ENCODE assay signal across 1 cellular context in genomic region chr3:63076357-63076756, GRCh38.
TF ChIP-seq lines count a peak whose summit lies in the region.

No MANE protein-coding gene starts in this region.

TF ChIP-seq in HepG2, 621 proteins besides CTCF, POLR2A, EP300 and RAD21 (continued from another document and continues in another):
- TF ChIP-seq ZBTB33 (CRISPR knock-in tag; IDR thresholded peaks at IDR 0.05) (no peak), ZBTB37 (CRISPR knock-in tag; IDR thresholded peaks at IDR 0.05) (no peak), NR2F1 (CRISPR knock-in tag; IDR thresholded peaks at IDR 0.05) (no peak), ZNF275 (CRISPR knock-in tag; IDR thresholded peaks at IDR 0.05; ENCODE audit: borderline replicate concordance) (no peak), ZNF660 (CRISPR knock-in tag; IDR thresholded peaks at IDR 0.05; ENCODE audit: borderline replicate concordance, low read depth) (no peak), NFYC (CRISPR knock-in tag; IDR thresholded peaks at IDR 0.05) (no peak), SOX13 (IDR thresholded peaks at IDR 0.05) (no peak), SOX13 (CRISPR knock-in tag; conservative IDR thresholded peaks at IDR 0.05 in 1 of 2, IDR thresholded peaks at IDR 0.05 in 1 of 2) (peak in 1 of 2 experiments; percentile 28; a peak in 1 of 4 replicates), REST (IDR thresholded peaks at IDR 0.05; ENCODE audit: borderline replicate concordance in 1 of 2, low read depth in 1 of 2, low read length in 2 of 2) (no peak), ZNF543 (CRISPR knock-in tag; IDR thresholded peaks at IDR 0.05) (no peak), FOXP4 (CRISPR knock-in tag; IDR thresholded peaks at IDR 0.05) (peak; percentile 76), ZNF766 (CRISPR knock-in tag; IDR thresholded peaks at IDR 0.05; ENCODE audit: borderline replicate concordance) (no peak), FOXK2 (IDR thresholded peaks at IDR 0.05) (no peak), FOXJ3 (CRISPR knock-in tag; IDR thresholded peaks at IDR 0.05; ENCODE audit: borderline replicate concordance) (peak; percentile 62; the same call in 1 of the 2 replicates), ZBTB20 (CRISPR knock-in tag; IDR thresholded peaks at IDR 0.05; ENCODE audit: borderline replicate concordance, low read depth) (no peak), ZNF609 (CRISPR knock-in tag; IDR thresholded peaks at IDR 0.05; ENCODE audit: borderline replicate concordance) (peak; percentile 75; the same call in 1 of the 2 replicates), CENPT (CRISPR knock-in tag; IDR thresholded peaks at IDR 0.05; ENCODE audit: low read depth) (no peak), ETV5 (CRISPR knock-in tag; IDR thresholded peaks at IDR 0.05; ENCODE audit: borderline replicate concordance) (no peak), ZNF18 (CRISPR knock-in tag; IDR thresholded peaks at IDR 0.05; ENCODE audit: insufficient replicate concordance) (no peak), DBP (CRISPR knock-in tag; IDR thresholded peaks at IDR 0.05; ENCODE audit: not compliant biosample characterization) (no peak), POGZ (CRISPR knock-in tag; IDR thresholded peaks at IDR 0.05) (no peak), ATF7 (IDR thresholded peaks at IDR 0.05) (no peak), ATF7 (CRISPR knock-in tag; IDR thresholded peaks at IDR 0.05) (no peak), RNF219 (CRISPR knock-in tag; IDR thresholded peaks at IDR 0.05) (no peak), ZBTB7B (CRISPR knock-in tag; IDR thresholded peaks at IDR 0.05) (no peak), ZNF101 (CRISPR knock-in tag; IDR thresholded peaks at IDR 0.05; ENCODE audit: borderline replicate concordance, low read depth) (no peak), BRF2 (CRISPR knock-in tag; IDR thresholded peaks at IDR 0.05) (no peak), ZNF512B (CRISPR knock-in tag; IDR thresholded peaks at IDR 0.05; ENCODE audit: borderline replicate concordance) (no peak)
